ENCODE assay signal across 29 cellular contexts in genomic region chr2:160453111-160453820, GRCh38.
"Had no signal": no experiment of that assay in that cellular context is flagged by ENCODE, and none has a peak within 500 bp of the region (broad histone marks: within the 10 kb centered on the region; RNA-seq: fewer than 3 reads in every experiment).

No MANE protein-coding gene starts in this region.

- DNase-seq: activated CD4-positive, alpha-beta T cell treated with anti-CD3 and anti-CD28 coated beads for 1 hour; activated CD4-positive, alpha-beta T cell treated with anti-CD3 and anti-CD28 coated beads, Interleukin-2, amount 10 ng/mL, durations not matched to agents 24 days and 14 days; activated CD4-positive, alpha-beta T cell treated with anti-CD3 and anti-CD28 coated beads, Interleukin-2, amount 50 U/mL, for 48 hours; activated CD8-positive, alpha-beta memory T cell treated with anti-CD3 and anti-CD28 coated beads, Interleukin-2, amount 10 ng/mL, durations not matched to agents 7 days and 5 days; activated effector memory CD4-positive, alpha-beta T cell treated with anti-CD3 and anti-CD28 coated beads, Interleukin-2, amount 50 U/mL, for 16 hours; activated naive CD4-positive, alpha-beta T cell treated with Interleukin-2 at 50 U/mL for 16 hours; activated naive CD8-positive, alpha-beta T cell treated with anti-CD3 and anti-CD28 coated beads, Interleukin-2, amount 50 U/mL, for 24 hours; activated T-cell treated with anti-CD3 and anti-CD28 coated beads, Interleukin-2, amount 50 U/mL, for 24 hours; amniotic stem cell; body of pancreas; NCI-H1092; NCI-H1417 treated with DMSO at 0.1 percent for 48 hours; NCI-H1694; NCI-H2029; NCI-H2107; NCI-H345; NCI-H510A; NCI-H69; NK-92 treated with Interleukin-12 subunit alpha and Interleukin-12 subunit beta, amount 100 ng/mL, for 24 hours; OCI-M1; RPMI8226; SW 1271 had no signal

- H3K36me3 ChIP-seq: ascending aorta had no signal

- H3K4me2 ChIP-seq: KMS-11 had no signal

- H3K27me3 ChIP-seq: ascending aorta, body of pancreas had no signal

- H3K9ac ChIP-seq: KMS-11 had no signal

- ATAC-seq: activated CD8-positive, alpha-beta memory T cell treated with anti-CD3 and anti-CD28 coated beads, Interleukin-2, amount 10 ng/mL, durations not matched to agents 7 days and 5 days; activated naive CD4-positive, alpha-beta T cell treated with anti-CD3 and anti-CD28 coated beads, Interleukin-2, amount 50 U/mL, for 72 hours; activated naive CD8-positive, alpha-beta T cell treated with anti-CD3 and anti-CD28 coated beads, Interleukin-2, amount 50 U/mL, for 24 hours; body of pancreas; Panc1; Right ventricle myocardium inferior; WTC11 had no signal

- H3K27ac ChIP-seq: ascending aorta, body of pancreas, KMS-11, SK-N-MC had no signal

- H3K9me3 ChIP-seq: ascending aorta, body of pancreas had no signal

- H3K4me3 ChIP-seq: ascending aorta, body of pancreas, SK-N-MC had no signal
